8 cellular contexts compared by ENCODE assay signal in the genomic region with DNA sequence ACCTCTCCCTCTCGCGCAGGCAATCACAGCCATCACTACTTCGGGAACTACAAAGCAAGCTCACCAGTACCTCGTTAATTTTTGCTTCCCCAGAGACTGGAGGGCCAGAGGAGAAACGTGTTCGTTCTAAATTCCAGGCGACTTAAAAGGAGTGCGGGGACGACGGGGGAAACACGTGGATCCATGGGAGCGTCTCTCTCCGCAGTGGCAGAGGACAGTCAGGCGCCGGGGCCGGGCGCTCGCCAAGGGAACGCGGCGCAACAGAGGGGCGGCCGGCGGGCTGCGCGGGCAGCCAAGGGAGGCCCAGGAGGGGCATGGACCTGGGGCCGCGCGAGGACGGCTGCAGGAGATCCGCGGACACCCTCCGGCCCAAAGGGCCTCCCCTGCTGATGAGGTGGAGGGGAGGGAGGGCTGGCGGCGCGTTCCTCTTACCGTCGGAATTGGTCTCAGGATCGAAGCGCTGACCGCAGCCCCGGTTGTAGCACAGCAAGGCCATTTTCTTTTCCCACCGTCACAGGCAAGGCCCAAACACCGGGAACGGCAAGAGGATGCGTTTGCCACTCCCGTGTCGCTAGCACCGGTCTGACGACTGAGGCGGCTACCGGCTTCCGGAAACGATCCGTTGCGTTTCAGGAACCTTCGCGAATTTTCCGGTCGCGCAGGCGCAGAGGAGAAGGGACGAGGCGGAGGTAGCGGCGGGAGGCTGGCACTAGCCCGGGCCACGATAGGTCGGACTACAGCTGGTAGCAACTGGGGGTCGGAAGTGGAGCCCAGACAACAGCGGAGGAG. TPM values are rescaled to one million over a fixed set of nuclear protein-coding genes. Genes with fewer than 3 reads are reported as not detected.
A peak's percentile ranks its signal among the peaks of the same experiment; 100 is the strongest.
DNase-seq lines count a peak whose midpoint lies in the region; ATAC-seq, FAIRE-seq and TF ChIP-seq lines count a peak whose summit lies in the region.

TSS of gene CHORDC1 (minus strand) at position 591 of the 789 bp plus-strand sequence. CDS start at position 496, 95 bp downstream.

- peak; percentile 94 for DNase-seq in GM12865 (ENCODE audit: low read depth)
- DNase-seq in NCI-H1105 (lab: John Stamatoyannopoulos, UW) = peak; percentile 82
- DNase-seq in SW 1271 (lab: John Stamatoyannopoulos, UW) = peak; percentile 77 to 88
- peak; percentile 73 for DNase-seq in activated naive CD8-positive, alpha-beta T cell treated with anti-CD3 and anti-CD28 coated beads, Interleukin-2, amount 50 U/mL, for 16 hours (ENCODE audit: low read depth, low spot score)
- peak; percentile 86 to 88 for DNase-seq in cardiac muscle cell (ENCODE audit: low read depth in 1 of 2, low spot score in 1 of 2)
- DNase-seq in pancreas = peak; percentile 89 to 99 (median 92)
- DNase-seq in tibial artery = peak; percentile 88 to 94

- FAIRE-seq in pancreas (lab: Jason Lieb, UNC) = no peak

- H3K9me3 ChIP-seq in cardiac muscle cell (ENCODE audit: low read depth) (no peaks in the 10 kb centered on the region), pancreas (no peaks in the 10 kb centered on the region), tibial artery (no peaks in the 10 kb centered on the region)

- H3K36me3 ChIP-seq in cardiac muscle cell = no peaks in the 10 kb centered on the region
- H3K36me3 ChIP-seq in pancreas = no peaks in the 10 kb centered on the region
- H3K36me3 ChIP-seq in tibial artery = no peaks in the 10 kb centered on the region

- H3K27ac ChIP-seq in cardiac muscle cell = peak within 1 kb of the TSS; percentile 96
- H3K27ac ChIP-seq in pancreas = peak within 1 kb of the TSS; percentile 63 to 95 (median 80)
- peak within 1 kb of the TSS; percentile 92 to 95 for H3K27ac ChIP-seq in tibial artery

- H3K4me1 ChIP-seq in cardiac muscle cell (ENCODE audit: low read depth) = peaks cover 23% of the 10 kb centered on the region
- H3K4me1 ChIP-seq in pancreas = peaks cover 0 to 12% (median 10%) of the 10 kb centered on the region in 3 donors
- peaks cover 0 to 35% (median 21%) of the 10 kb centered on the region in 4 donors for H3K4me1 ChIP-seq in tibial artery

- H3K4me3 ChIP-seq in GM12865 (ENCODE audit: low read depth, low read length) (peak within 1 kb of the TSS; percentile 67), cardiac muscle cell (peak within 1 kb of the TSS; percentile 70), pancreas (peak within 1 kb of the TSS; percentile 64 to 90 (median 88)), tibial artery (peak within 1 kb of the TSS; percentile 79 to 96)

- H3K27me3 ChIP-seq in cardiac muscle cell = no peaks in the 10 kb centered on the region
- H3K27me3 ChIP-seq in pancreas = no peaks in the 10 kb centered on the region
- no peaks in the 10 kb centered on the region for H3K27me3 ChIP-seq in tibial artery

- TF ChIP-seq CTCF in GM12865 (IDR thresholded peaks at IDR 0.05; ENCODE audit: insufficient read depth, low read depth, low read length, missing control alignments) (no peak), cardiac muscle cell (IDR thresholded peaks at IDR 0.05; ENCODE audit: low read depth, low read length) (no peak), pancreas (IDR thresholded peaks at IDR 0.05) (no peak), tibial artery (IDR thresholded peaks at IDR 0.05) (peak in 1 of 2 experiments; percentile 1)

- peak; percentile 96 for ATAC-seq in HG02642 (IDR thresholded peaks at IDR 0.05; ENCODE audit: poor library complexity, unreplicated experiment)
- ATAC-seq in pancreas = peak; percentile 94 to 99 (median 98)

- intact Hi-C loops in pancreas (cut with DNase I) = no loop called here
- intact Hi-C loops in tibial artery (cut with DNase I; ENCODE audit: low total_unique reads) = no loop called here

- WGBS in pancreas, 2 donors = 0% methylated on average over 71 of the region's 71 CpGs

RNA-seq across cellular contexts. Expression of gene CHORDC1, which starts in this region (rescaled TPM):
- total RNA-seq in cardiac muscle cell (31.8 and 51.2 TPM in 2 replicates), pancreas (10 to 100 TPM in 3 of 6 donors, 1 to 10 TPM in 3; 6.0 to 16.6 (median 9.8) TPM)
- polyA plus RNA-seq in cardiac muscle cell (36.0 and 40.0 TPM in 2 replicates), pancreas (10 to 100 TPM; 13.5 to 17.3 TPM)

Comparison
In these comparisons a context has a peak if more than half of its experiments do, and no peak if none do; other contexts are left out.
1. Peak in every context shown above with its lines: DNase-seq, ATAC-seq, H3K4me3 ChIP-seq and H3K27ac ChIP-seq.